ENCODE assay signal across 1 cellular context in the genomic region with DNA sequence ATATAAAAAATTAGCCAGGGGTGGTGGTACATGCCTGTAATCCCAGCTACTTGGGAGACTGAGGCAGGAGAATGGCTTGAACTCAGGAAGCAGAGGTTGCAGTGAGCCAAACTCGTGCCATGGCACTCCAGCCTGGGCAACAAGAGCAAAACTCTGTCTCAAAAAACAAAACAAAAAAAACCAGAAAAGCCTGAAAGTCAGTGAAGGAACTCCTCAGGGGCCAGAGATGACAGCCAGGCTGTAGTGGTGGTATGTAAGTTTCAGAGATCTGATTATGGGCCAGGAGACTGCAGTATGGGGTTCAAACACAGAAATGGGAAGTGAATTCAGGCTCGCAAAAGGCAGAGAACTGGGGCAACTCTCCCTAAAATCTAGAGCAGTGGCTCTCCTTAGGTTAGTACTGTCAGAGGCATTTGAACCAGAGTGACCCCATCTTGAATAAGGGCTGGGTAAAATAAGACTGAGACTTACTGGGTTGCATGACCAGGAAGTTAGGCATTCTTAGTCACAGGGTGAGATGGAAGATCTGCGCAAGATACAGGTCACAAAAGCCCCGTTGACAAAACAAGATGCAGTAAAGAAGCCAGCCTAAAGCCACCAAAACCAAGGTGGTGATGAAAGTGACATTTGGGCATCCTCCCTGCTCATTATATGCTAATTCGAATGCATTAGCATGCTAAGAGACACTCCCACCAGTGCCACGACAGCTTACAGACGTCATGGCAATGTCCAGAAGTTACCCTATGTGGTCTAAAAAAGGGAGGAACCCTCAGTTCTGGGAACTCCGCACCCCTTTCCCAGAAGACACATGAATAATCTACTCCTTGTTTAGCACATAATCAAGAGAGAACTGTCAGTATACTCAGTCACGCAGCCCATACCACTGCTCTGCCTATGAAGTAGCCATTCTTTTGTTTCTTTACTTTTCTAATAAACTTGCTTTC.
TF ChIP-seq lines count a peak whose summit lies in the region.

No MANE protein-coding gene starts in this region.

TF ChIP-seq in IMR-90, 13 proteins besides CTCF, POLR2A, EP300 and RAD21:
- TF ChIP-seq NFE2L2 (IDR thresholded peaks at IDR 0.05; ENCODE audit: low read depth, low read length) (no peak), CEBPB (IDR thresholded peaks at IDR 0.05; ENCODE audit: low read depth, low read length) (no peak), SMC3 (IDR thresholded peaks at IDR 0.05; ENCODE audit: low read depth, low read length) (no peak), FOS (IDR thresholded peaks at IDR 0.05; ENCODE audit: low read depth, low read length) (no peak), RCOR1 (IDR thresholded peaks at IDR 0.05; ENCODE audit: insufficient replicate concordance, low read length) (no peak), CHD1 (IDR thresholded peaks at IDR 0.05; ENCODE audit: low read depth, low read length) (no peak), RFX5 (IDR thresholded peaks at IDR 0.05; ENCODE audit: low read depth, low read length) (no peak), MAZ (IDR thresholded peaks at IDR 0.05; ENCODE audit: borderline replicate concordance, low read depth, low read length) (no peak), BHLHE40 (IDR thresholded peaks at IDR 0.05; ENCODE audit: low read depth, low read length) (no peak), MXI1 (IDR thresholded peaks at IDR 0.05; ENCODE audit: borderline replicate concordance, low read depth, low read length) (no peak), MAFK (IDR thresholded peaks at IDR 0.05; ENCODE audit: low read depth, low read length) (no peak)
- TF ChIP-seq, protein P1, sequence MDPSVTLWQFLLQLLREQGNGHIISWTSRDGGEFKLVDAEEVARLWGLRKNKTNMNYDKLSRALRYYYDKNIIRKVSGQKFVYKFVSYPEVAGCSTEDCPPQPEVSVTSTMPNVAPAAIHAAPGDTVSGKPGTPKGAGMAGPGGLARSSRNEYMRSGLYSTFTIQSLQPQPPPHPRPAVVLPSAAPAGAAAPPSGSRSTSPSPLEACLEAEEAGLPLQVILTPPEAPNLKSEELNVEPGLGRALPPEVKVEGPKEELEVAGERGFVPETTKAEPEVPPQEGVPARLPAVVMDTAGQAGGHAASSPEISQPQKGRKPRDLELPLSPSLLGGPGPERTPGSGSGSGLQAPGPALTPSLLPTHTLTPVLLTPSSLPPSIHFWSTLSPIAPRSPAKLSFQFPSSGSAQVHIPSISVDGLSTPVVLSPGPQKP (IDR thresholded peaks at IDR 0.05; ENCODE audit: borderline replicate concordance, low read depth, low read length): no peak
- TF ChIP-seq, protein P2, sequence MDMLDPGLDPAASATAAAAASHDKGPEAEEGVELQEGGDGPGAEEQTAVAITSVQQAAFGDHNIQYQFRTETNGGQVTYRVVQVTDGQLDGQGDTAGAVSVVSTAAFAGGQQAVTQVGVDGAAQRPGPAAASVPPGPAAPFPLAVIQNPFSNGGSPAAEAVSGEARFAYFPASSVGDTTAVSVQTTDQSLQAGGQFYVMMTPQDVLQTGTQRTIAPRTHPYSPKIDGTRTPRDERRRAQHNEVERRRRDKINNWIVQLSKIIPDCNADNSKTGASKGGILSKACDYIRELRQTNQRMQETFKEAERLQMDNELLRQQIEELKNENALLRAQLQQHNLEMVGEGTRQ (IDR thresholded peaks at IDR 0.05; ENCODE audit: low read depth, low read length): no peak
